Comparison of ENCODE assay signal across 1 cellular context in genomic region chr19:15935167-15935702, GRCh38.
TF ChIP-seq lines count a peak whose summit lies in the region.

No MANE protein-coding gene starts in this region.

TF ChIP-seq in Ishikawa, 13 proteins besides CTCF, POLR2A, EP300 and RAD21:
- TF ChIP-seq REST (IDR thresholded peaks at IDR 0.05; ENCODE audit: low read depth) (no peak), NFIC (IDR thresholded peaks at IDR 0.05) (0 out of 2 replicates have a peak, but pooled peaks have one; percentile 2)
TF ChIP-seq in Ishikawa: peak in this region for 1.
